ENCODE assay signal across 22 cellular contexts in the genomic region with DNA sequence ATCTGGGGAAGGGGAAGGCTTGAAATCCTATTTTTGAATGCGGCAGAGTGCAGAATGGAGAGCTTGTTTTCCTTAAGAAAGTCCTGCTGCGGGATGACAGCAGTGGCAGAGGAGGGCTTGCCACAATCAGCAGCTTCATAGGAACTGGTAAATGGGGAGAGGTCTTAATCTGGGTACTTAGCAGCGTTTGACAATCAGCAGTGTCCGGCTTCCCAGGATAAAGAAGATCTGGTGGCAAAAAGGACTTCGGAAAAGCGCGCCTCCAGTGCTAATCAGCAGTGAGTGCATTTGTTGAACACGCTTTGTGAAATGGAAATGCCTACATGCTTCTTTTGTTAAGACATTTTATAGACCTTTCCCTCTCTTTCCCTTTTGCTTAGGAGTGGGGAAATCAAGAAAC.
"Had no signal": no experiment of that assay in that cellular context is flagged by ENCODE, and none has a peak within 500 bp of the region (broad histone marks: within the 10 kb centered on the region; RNA-seq: fewer than 3 reads in every experiment).

No MANE protein-coding gene starts in this region.

- H3K4me1 Mint-ChIP-seq: activated CD4-positive, alpha-beta T cell treated with anti-CD3 and anti-CD28 coated beads for 36 hours; activated CD8-positive, alpha-beta memory T cell treated with anti-CD3 and anti-CD28 coated beads, Interleukin-2, amount 10 ng/mL, durations not matched to agents 7 days and 5 days; activated naive CD8-positive, alpha-beta T cell treated with anti-CD3 and anti-CD28 coated beads for 36 hours; activated T-helper 17 cell treated with anti-CD3 and anti-CD28 coated beads, Interleukin-2, amount 50 U/mL, for 72 hours; immature natural killer cell; memory B cell had no signal

- H3K9me3 Mint-ChIP-seq: activated CD4-positive, alpha-beta memory T cell treated with anti-CD3 and anti-CD28 coated beads for 36 hours; activated naive CD8-positive, alpha-beta T cell treated with anti-CD3 and anti-CD28 coated beads for 36 hours; immature natural killer cell; memory B cell had no signal

- DNase-seq: activated CD4-positive, alpha-beta memory T cell treated with anti-CD3 and anti-CD28 coated beads for 36 hours; activated CD4-positive, alpha-beta T cell treated with anti-CD3 and anti-CD28 coated beads for 36 hours; activated CD8-positive, alpha-beta memory T cell treated with anti-CD3 and anti-CD28 coated beads, Interleukin-2, amount 10 ng/mL, durations not matched to agents 7 days and 5 days; activated naive CD4-positive, alpha-beta T cell; activated naive CD8-positive, alpha-beta T cell treated with anti-CD3 and anti-CD28 coated beads for 36 hours; amniotic stem cell; body of pancreas; effector memory CD4-positive, alpha-beta T cell; immature natural killer cell; kidney glomerular epithelial cell; left ventricle myocardium superior; naive thymus-derived CD4-positive, alpha-beta T cell; stimulated activated CD4-positive, alpha-beta T cell treated with anti-CD3 and anti-CD28 coated beads, Interleukin-2, amount 100 ng/mL, for 24 hours; stimulated activated naive CD8-positive, alpha-beta T cell treated with anti-CD3 and anti-CD28 coated beads, Interleukin-15, Interleukin-2, amounts not matched to agents 100 U/mL and 50 U/mL, for 24 hours; trophoblast cell had no signal

- H3K4me3 Mint-ChIP-seq: activated CD4-positive, alpha-beta memory T cell treated with anti-CD3 and anti-CD28 coated beads for 36 hours; activated CD4-positive, alpha-beta T cell treated with anti-CD3 and anti-CD28 coated beads for 36 hours; activated CD8-positive, alpha-beta memory T cell treated with anti-CD3 and anti-CD28 coated beads, Interleukin-2, amount 10 ng/mL, durations not matched to agents 7 days and 5 days; activated naive CD8-positive, alpha-beta T cell treated with anti-CD3 and anti-CD28 coated beads for 36 hours; activated T-helper 17 cell treated with anti-CD3 and anti-CD28 coated beads, Interleukin-2, amount 50 U/mL, for 72 hours; immature natural killer cell; memory B cell; naive thymus-derived CD4-positive, alpha-beta T cell; WTC11 had no signal

- H3K9me3 ChIP-seq: body of pancreas, esophagus muscularis mucosa had no signal

- H3K36me3 Mint-ChIP-seq: activated CD4-positive, alpha-beta memory T cell treated with anti-CD3 and anti-CD28 coated beads for 36 hours; activated CD8-positive, alpha-beta memory T cell treated with anti-CD3 and anti-CD28 coated beads, Interleukin-2, amount 10 ng/mL, durations not matched to agents 7 days and 5 days; activated naive CD8-positive, alpha-beta T cell treated with anti-CD3 and anti-CD28 coated beads for 36 hours; immature natural killer cell; memory B cell; naive thymus-derived CD4-positive, alpha-beta T cell had no signal

- H3K27ac ChIP-seq: body of pancreas, esophagus muscularis mucosa, SK-N-MC had no signal

- H3K4me3 ChIP-seq: body of pancreas, esophagus muscularis mucosa, SK-N-MC had no signal

- H3K27ac Mint-ChIP-seq: activated CD4-positive, alpha-beta memory T cell treated with anti-CD3 and anti-CD28 coated beads for 36 hours; activated CD4-positive, alpha-beta T cell treated with anti-CD3 and anti-CD28 coated beads for 36 hours; activated CD8-positive, alpha-beta memory T cell treated with anti-CD3 and anti-CD28 coated beads, Interleukin-2, amount 10 ng/mL, durations not matched to agents 7 days and 5 days; activated naive CD8-positive, alpha-beta T cell treated with anti-CD3 and anti-CD28 coated beads for 36 hours; activated T-helper 17 cell treated with anti-CD3 and anti-CD28 coated beads, Interleukin-2, amount 50 U/mL, for 72 hours; immature natural killer cell; memory B cell; naive thymus-derived CD4-positive, alpha-beta T cell had no signal

- FAIRE-seq: endothelial cell of umbilical vein, TTC549 had no signal

- H3K36me3 ChIP-seq: esophagus muscularis mucosa had no signal

- H3K4me1 ChIP-seq: body of pancreas, esophagus muscularis mucosa had no signal

- H3K27me3 Mint-ChIP-seq: activated CD4-positive, alpha-beta T cell treated with anti-CD3 and anti-CD28 coated beads for 36 hours; activated CD8-positive, alpha-beta memory T cell treated with anti-CD3 and anti-CD28 coated beads, Interleukin-2, amount 10 ng/mL, durations not matched to agents 7 days and 5 days had no signal

- ATAC-seq: activated CD4-positive, alpha-beta T cell treated with anti-CD3 and anti-CD28 coated beads for 36 hours; activated CD8-positive, alpha-beta memory T cell treated with anti-CD3 and anti-CD28 coated beads, Interleukin-2, amount 10 ng/mL, durations not matched to agents 7 days and 5 days; activated T-helper 17 cell treated with anti-CD3 and anti-CD28 coated beads, Interleukin-2, amount 50 U/mL, for 72 hours; body of pancreas; naive thymus-derived CD4-positive, alpha-beta T cell; stimulated activated naive CD8-positive, alpha-beta T cell treated with anti-CD3 and anti-CD28 coated beads, Interleukin-15, Interleukin-2, amounts not matched to agents 100 U/mL and 50 U/mL, for 24 hours had no signal

- H3K27me3 ChIP-seq: body of pancreas, esophagus muscularis mucosa had no signal
